In the genomic region with DNA sequence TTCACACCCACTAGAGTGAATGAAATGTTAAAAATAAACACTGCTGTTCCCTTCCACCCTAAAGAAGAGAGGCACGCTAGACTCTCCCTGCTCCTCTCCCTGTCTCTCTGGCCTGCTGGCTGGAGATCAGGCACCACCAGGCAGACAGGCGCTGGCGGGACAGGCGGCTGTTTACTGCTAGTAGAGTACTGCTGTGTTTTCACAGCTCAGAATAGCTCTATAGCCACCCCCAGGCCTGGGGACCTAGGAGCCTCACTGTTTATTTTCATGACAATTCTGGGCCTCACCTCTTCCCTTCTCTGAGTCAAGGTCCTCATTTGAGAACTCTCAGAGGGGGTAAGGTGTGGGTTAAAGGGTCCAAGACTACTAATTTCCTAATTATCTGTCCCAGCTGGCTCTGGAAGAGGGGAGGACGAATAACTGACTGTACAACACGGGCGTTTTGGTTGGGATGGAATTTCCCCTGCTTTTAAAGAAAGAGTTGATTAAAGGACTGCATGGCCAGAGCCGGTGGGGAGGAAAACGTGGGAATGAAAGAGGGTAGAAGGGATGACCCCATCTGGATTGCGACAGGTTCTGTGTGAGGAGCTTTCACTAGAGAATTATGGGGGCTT, we compare ENCODE assay signal across 11 cellular contexts. TPM values are rescaled to one million over a fixed set of nuclear protein-coding genes. Genes with fewer than 3 reads are reported as not detected.
DNase-seq lines count a peak whose midpoint lies in the region; ATAC-seq and TF ChIP-seq lines count a peak whose summit lies in the region.
"Had no signal": no experiment of that assay in that cellular context is flagged by ENCODE, and none has a peak within 500 bp of the region (broad histone marks: within the 10 kb centered on the region; RNA-seq: fewer than 3 reads in every experiment).

No MANE protein-coding gene starts in this region.

- peaks cover 14% of the 10 kb centered on the region for H3K27me3 Mint-ChIP-seq in type B pancreatic cell
- H3K27me3 Mint-ChIP-seq in CD8-positive, alpha-beta T cell (ENCODE audit: low read depth): peaks cover 11% of the 10 kb centered on the region

- H3K9me3 ChIP-seq in muscle layer of colon (ENCODE audit: low read length): no peaks in the 10 kb centered on the region
- H3K9me3 ChIP-seq in CD8-positive, alpha-beta T cell (ENCODE audit: low read length): no peaks in the 10 kb centered on the region
- H3K9me3 ChIP-seq: A549 had no signal

- H3K36me3 Mint-ChIP-seq in type B pancreatic cell: no peaks in the 10 kb centered on the region
- H3K36me3 Mint-ChIP-seq in CD8-positive, alpha-beta T cell: no peaks in the 10 kb centered on the region

- H3K27ac ChIP-seq in muscle layer of colon (ENCODE audit: low read depth, low read length): peak overlapping the region; percentile 47
- no peak overlapping the region for H3K27ac ChIP-seq in CD8-positive, alpha-beta T cell (ENCODE audit: low read depth, low read length)

- peaks cover 15% of the 10 kb centered on the region for H3K4me1 Mint-ChIP-seq in type B pancreatic cell (ENCODE audit: unreplicated experiment)
- H3K4me1 Mint-ChIP-seq in CD8-positive, alpha-beta T cell (ENCODE audit: low read depth): no peaks in the 10 kb centered on the region

- H3K4me3 ChIP-seq in muscle layer of colon (ENCODE audit: low read depth in 1 of 2, low read length in 2 of 2): peak overlapping the region in 1 of 2 donors; percentile 5
- H3K4me3 ChIP-seq in CD8-positive, alpha-beta T cell (ENCODE audit: low read depth, low read length): no peak overlapping the region
- H3K4me3 ChIP-seq: A549 had no signal

- H3K9me3 Mint-ChIP-seq in type B pancreatic cell: no peaks in the 10 kb centered on the region
- H3K9me3 Mint-ChIP-seq in CD8-positive, alpha-beta T cell: no peaks in the 10 kb centered on the region

- peak overlapping the region; percentile 56 for H3K27ac Mint-ChIP-seq in type B pancreatic cell
- no peak overlapping the region for H3K27ac Mint-ChIP-seq in CD8-positive, alpha-beta T cell

- ATAC-seq in Right ventricle myocardium inferior: peak; percentile 93
- no peak for ATAC-seq in CD8-positive, alpha-beta T cell

- H3K9ac ChIP-seq in muscle layer of colon (ENCODE audit: low read length): no peak overlapping the region

- no peak for TF ChIP-seq CTCF in type B pancreatic cell (conservative IDR thresholded peaks at IDR 0.05)
- TF ChIP-seq CTCF in CD8-positive, alpha-beta T cell (IDR thresholded peaks at IDR 0.05): no peak

- no peaks in the 10 kb centered on the region for H3K36me3 ChIP-seq in muscle layer of colon (ENCODE audit: insufficient read depth, low read length)
- no peaks in the 10 kb centered on the region for H3K36me3 ChIP-seq in CD8-positive, alpha-beta T cell (ENCODE audit: insufficient read depth, low read length)

- CTCF ChIA-PET in CD8-positive, alpha-beta T cell (lab: Charles Lee): interaction anchor here (1.1 kb wide), 1 partner anchor 63 kb away, joined by 3 read pairs; no protein-coding TSS in a partner anchor

- H3K4me1 ChIP-seq in muscle layer of colon (ENCODE audit: insufficient read depth, low read length): peaks cover 33% of the 10 kb centered on the region
- H3K4me1 ChIP-seq in CD8-positive, alpha-beta T cell (ENCODE audit: insufficient read depth, low read length): no peaks in the 10 kb centered on the region

- intact Hi-C loops in Right ventricle myocardium inferior (cut with DNase I): no loop called here
- intact Hi-C loops in CD8-positive, alpha-beta T cell (cut with DNase I, micrococcal nuclease): no loop called here

- H3K4me3 Mint-ChIP-seq in type B pancreatic cell: no peak overlapping the region
- H3K4me3 Mint-ChIP-seq in CD8-positive, alpha-beta T cell: no peak overlapping the region

- DNase-seq in NCI-H1092 treated with DMSO at 0.1 percent for 48 hours (lab: John Stamatoyannopoulos, UW) (peak; percentile 28), NCI-H1092 (lab: John Stamatoyannopoulos, UW) (no peak), Right ventricle myocardium inferior (ENCODE audit: missing footprints) (no peak), type B pancreatic cell (ENCODE audit: extremely low spot score, unreplicated experiment) (no peak), EL (no peak), cerebellar cortex (ENCODE audit: low spot score) (no peak)
- no peak for DNase-seq in CD8-positive, alpha-beta T cell

- POLR2A ChIA-PET in CD8-positive, alpha-beta T cell (lab: Charles Lee): no interaction called here

- H3K27me3 ChIP-seq in muscle layer of colon (ENCODE audit: control insufficient read depth in 1 of 2, insufficient read depth in 2 of 2, low read length in 2 of 2): no peaks in the 10 kb centered on the region
- no peaks in the 10 kb centered on the region for H3K27me3 ChIP-seq in CD8-positive, alpha-beta T cell (ENCODE audit: insufficient read depth, low read length)

RNA-seq across cellular contexts. Expression of gene G6PC1, which starts 9.0 kb away (rescaled TPM):
- total RNA-seq in Right ventricle myocardium inferior: not detected
- total RNA-seq in type B pancreatic cell (ENCODE audit: low replicate concordance): 1.5 and 2.9 TPM in 2 replicates
- not detected for total RNA-seq in CD8-positive, alpha-beta T cell
- total RNA-seq: mononuclear cell, SK-MEL-5 had no signal

RNA-seq across cellular contexts. Expression of gene AOC3, which starts 40.6 kb away (rescaled TPM):
- 15.1 TPM for total RNA-seq in Right ventricle myocardium inferior
- total RNA-seq in type B pancreatic cell (ENCODE audit: low replicate concordance): 1.5 and 2.4 TPM in 2 replicates
- under 1 TPM; 0.46 to 0.61 TPM for total RNA-seq in CD8-positive, alpha-beta T cell

RNA-seq across cellular contexts. Expression of gene AOC2, which starts 47.3 kb away (rescaled TPM):
- total RNA-seq in Right ventricle myocardium inferior (0.43 TPM), type B pancreatic cell (ENCODE audit: low replicate concordance) (2.7 and 3.4 TPM in 2 replicates)
- total RNA-seq in CD8-positive, alpha-beta T cell: 1 to 10 TPM; 2.6 to 2.8 TPM

RNA-seq across cellular contexts. Expression of gene PSME3, which starts 58.4 kb away (rescaled TPM):
- total RNA-seq in Right ventricle myocardium inferior: 69.0 TPM
- total RNA-seq in type B pancreatic cell (ENCODE audit: low replicate concordance): 116 and 120 TPM in 2 replicates
- 10 to 100 TPM; 74.1 to 74.2 TPM for total RNA-seq in CD8-positive, alpha-beta T cell
